Comparison of ENCODE assay signal across 13 cellular contexts in genomic region chr9:91825422-91825821, GRCh38.
DNase-seq lines count a peak whose midpoint lies in the region; ATAC-seq, FAIRE-seq and TF ChIP-seq lines count a peak whose summit lies in the region.
"Had no signal": no experiment of that assay in that cellular context is flagged by ENCODE, and none has a peak within 500 bp of the region (broad histone marks: within the 10 kb centered on the region; RNA-seq: fewer than 3 reads in every experiment).

No MANE protein-coding gene starts in this region.

- H3K27me3 ChIP-seq in rectal smooth muscle tissue (ENCODE audit: control insufficient read depth, insufficient read depth, low read length), result no peaks in the 10 kb centered on the region
- H3K27me3 ChIP-seq: tibial nerve had no signal

- peak overlapping the region; percentile 5 for H3K27ac ChIP-seq in rectal smooth muscle tissue (ENCODE audit: low read depth, low read length)

- H3K9ac ChIP-seq in rectal smooth muscle tissue (ENCODE audit: low read length), result no peak overlapping the region

- TF ChIP-seq POLR2A in GM18505 (IDR thresholded peaks at IDR 0.05; ENCODE audit: borderline replicate concordance, extremely low read depth, insufficient read depth, insufficient read length), result no peak

- no peak overlapping the region for H3K4me3 ChIP-seq in rectal smooth muscle tissue (ENCODE audit: low read length)
- H3K4me3 ChIP-seq: prostate gland, tibial nerve had no signal

- no peaks in the 10 kb centered on the region for H3K36me3 ChIP-seq in rectal smooth muscle tissue (ENCODE audit: control insufficient read depth, insufficient read depth, low read length)
- H3K36me3 ChIP-seq: prostate gland, tibial nerve had no signal

- DNase-seq in AG20443 (ENCODE audit: low spot score) (peak; percentile 42), RCC 7860 (ENCODE audit: low spot score) (no peak), fibroblast of gingiva (ENCODE audit: low read depth) (peak; percentile 87), CD1c-positive myeloid dendritic cell (ENCODE audit: extremely low spot score) (no peak)
- DNase-seq in stimulated activated CD4-positive, alpha-beta T cell treated with anti-CD3 and anti-CD28 coated beads, Interleukin-12 subunit alpha, Interleukin-12 subunit beta, amount 100 ng/mL, for 4 hours, result no peak
- DNase-seq: activated CD4-positive, alpha-beta T cell treated with anti-CD3 and anti-CD28 coated beads for 36 hours; SHP77 treated with DMSO at 0.1 percent for 48 hours; T-helper 2 cell had no signal

- ATAC-seq in GM21723 (IDR thresholded peaks at IDR 0.05; ENCODE audit: unreplicated experiment) (no peak), GM18505 (IDR thresholded peaks at IDR 0.05; ENCODE audit: unreplicated experiment) (no peak)
- ATAC-seq: activated CD4-positive, alpha-beta T cell treated with anti-CD3 and anti-CD28 coated beads for 36 hours had no signal

- H3K4me1 ChIP-seq in rectal smooth muscle tissue (ENCODE audit: control insufficient read depth, insufficient read depth, low read length), result peaks cover 21% of the 10 kb centered on the region
- H3K4me1 ChIP-seq: prostate gland had no signal

- peak; percentile 35 for FAIRE-seq in RCC 7860 (lab: Jason Lieb, UNC)

Comparison
In these comparisons a context has a peak if more than half of its experiments do, and no peak if none do; other contexts are left out.
1. DNase-seq: peak in AG20443 (single experiment) and fibroblast of gingiva (single experiment); none in RCC 7860 (single experiment), stimulated activated CD4-positive, alpha-beta T cell treated with anti-CD3 and anti-CD28 coated beads, Interleukin-12 subunit alpha, Interleukin-12 subunit beta, amount 100 ng/mL, for 4 hours (single experiment) and CD1c-positive myeloid dendritic cell (single experiment).